Comparison of ENCODE assay signal across 13 cellular contexts in the genomic region with DNA sequence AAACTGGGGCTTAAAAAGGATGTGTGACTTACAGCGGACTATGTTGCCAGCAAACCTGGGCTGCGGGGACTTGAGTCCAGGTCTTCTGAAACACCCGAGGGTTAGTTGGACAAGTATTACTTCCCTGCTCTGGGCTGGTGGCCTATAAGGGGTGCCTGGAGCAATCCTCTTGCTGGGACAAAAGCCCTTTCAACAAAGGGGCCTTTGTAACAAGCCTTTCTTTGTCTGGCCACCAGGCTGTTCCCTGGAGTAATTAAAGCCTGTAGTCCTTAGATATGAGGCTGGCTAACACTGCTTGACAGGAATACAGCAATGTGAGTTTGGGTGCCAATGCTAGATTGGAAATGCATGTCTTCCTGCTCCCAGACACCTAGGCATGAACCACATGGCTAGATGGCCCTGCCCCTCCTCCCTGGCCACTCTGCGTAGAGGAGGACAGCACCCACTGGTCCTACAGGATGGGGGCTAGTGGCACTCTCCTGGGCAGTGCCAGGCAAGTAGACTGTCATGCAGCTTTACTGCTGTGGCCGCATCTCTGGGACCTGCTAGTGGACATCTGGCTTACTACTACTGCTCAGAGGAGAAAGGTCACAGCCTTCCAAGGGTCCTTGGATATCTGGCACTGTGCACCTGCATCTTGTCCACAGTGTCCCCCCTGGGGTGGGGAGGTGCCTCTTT.
DNase-seq lines count a peak whose midpoint lies in the region; ATAC-seq and TF ChIP-seq lines count a peak whose summit lies in the region.
"Had no signal": no experiment of that assay in that cellular context is flagged by ENCODE, and none has a peak within 500 bp of the region (broad histone marks: within the 10 kb centered on the region; RNA-seq: fewer than 3 reads in every experiment).

No MANE protein-coding gene starts in this region.

- intact Hi-C loops in PC-9 (cut with micrococcal nuclease; ENCODE audit: unreplicated experiment), result loop anchor here (10.0 kb wide), 1 partner anchor 130 kb away; no protein-coding TSS in a partner anchor

- H3K27ac Mint-ChIP-seq in GM23338 (no peak overlapping the region), osteocyte (ENCODE audit: unreplicated experiment) (no peak overlapping the region)

- peaks cover 2% of the 10 kb centered on the region; the same call in 1 of the 2 replicates for H3K9me2 ChIP-seq in GM23338 (ENCODE audit: insufficient read depth)
- no peaks in the 10 kb centered on the region for H3K9me2 ChIP-seq in PC-9 (ENCODE audit: insufficient read depth)

- no peaks in the 10 kb centered on the region for H3K36me3 ChIP-seq in GM23338 (ENCODE audit: insufficient read depth)
- H3K36me3 ChIP-seq in PC-9 (ENCODE audit: low read depth), result no peaks in the 10 kb centered on the region
- H3K36me3 ChIP-seq: neutrophil had no signal

- ATAC-seq in GM23338 (peak; percentile 87), foreskin keratinocyte (no peak), HG02571 (IDR thresholded peaks at IDR 0.05; ENCODE audit: unreplicated experiment) (no peak), GM18907 (IDR thresholded peaks at IDR 0.05; ENCODE audit: unreplicated experiment) (no peak)

- H4K20me1 ChIP-seq in GM23338 (replicated peaks; ENCODE audit: insufficient read depth) (no peaks in the 10 kb centered on the region), PC-9 (ENCODE audit: insufficient read depth) (no peaks in the 10 kb centered on the region)

- no peak overlapping the region for H3K4me3 ChIP-seq in GM23338
- H3K4me3 ChIP-seq in PC-9, result no peak overlapping the region

- H3K4me3 Mint-ChIP-seq in GM23338 (no peak overlapping the region), osteocyte (ENCODE audit: unreplicated experiment) (no peak overlapping the region)

- H3K36me3 Mint-ChIP-seq in GM23338 (ENCODE audit: low read depth), result no peaks in the 10 kb centered on the region
- no peaks in the 10 kb centered on the region for H3K36me3 Mint-ChIP-seq in osteocyte (ENCODE audit: unreplicated experiment)

- H3K79me2 ChIP-seq in GM23338 (replicated peaks; ENCODE audit: insufficient read depth) (no peaks in the 10 kb centered on the region), PC-9 (ENCODE audit: low read depth) (no peaks in the 10 kb centered on the region)

- H3K27me3 Mint-ChIP-seq in GM23338 (ENCODE audit: insufficient read depth, low read depth, poor library complexity) (peaks cover 2% of the 10 kb centered on the region), osteocyte (ENCODE audit: unreplicated experiment) (peaks cover 13% of the 10 kb centered on the region)

- peaks cover 11% of the 10 kb centered on the region for H3K4me1 Mint-ChIP-seq in GM23338
- peaks cover 8% of the 10 kb centered on the region for H3K4me1 Mint-ChIP-seq in osteocyte (ENCODE audit: unreplicated experiment)

- POLR2A ChIA-PET in PC-9 (lab: Charles Lee; ENCODE audit: unreplicated experiment), result no interaction called here

- no peaks in the 10 kb centered on the region for H3K9me3 ChIP-seq in PC-9 (ENCODE audit: insufficient read depth, low read depth)
- H3K9me3 ChIP-seq: neutrophil had no signal

- BruUV-seq in PC-9 (replicated peaks; lab: Mats Ljungman, UMichigan), result no TSS peak

- no peaks in the 10 kb centered on the region for H3F3A ChIP-seq in GM23338 (replicated peaks; ENCODE audit: low read depth)
- no peaks in the 10 kb centered on the region for H3F3A ChIP-seq in PC-9 (ENCODE audit: insufficient read depth, low read depth)

- peak overlapping the region; percentile 47; the same call in 1 of the 2 replicates for H2AFZ ChIP-seq in GM23338
- no peak overlapping the region for H2AFZ ChIP-seq in PC-9

- H3K4me1 ChIP-seq in GM23338 (ENCODE audit: insufficient read depth), result peaks cover 8% of the 10 kb centered on the region
- H3K4me1 ChIP-seq in foreskin keratinocyte, result no peaks in the 10 kb centered on the region
- no peaks in the 10 kb centered on the region; the same call in 1 of the 2 replicates for H3K4me1 ChIP-seq in PC-9 (replicated peaks; ENCODE audit: insufficient read depth)

- H3K27ac ChIP-seq in GM23338 (ENCODE audit: low read depth) (no peak overlapping the region), foreskin keratinocyte (no peak overlapping the region), PC-9 (no peak overlapping the region)
- H3K27ac ChIP-seq: neutrophil had no signal

- no peak overlapping the region for H3K4me2 ChIP-seq in GM23338
- H3K4me2 ChIP-seq in PC-9, result no peak overlapping the region

- H3K9me3 Mint-ChIP-seq in GM23338, result no peaks in the 10 kb centered on the region; the same call in 2 of the 3 replicates
- H3K9me3 Mint-ChIP-seq in osteocyte (ENCODE audit: unreplicated experiment), result no peaks in the 10 kb centered on the region

- no peaks in the 10 kb centered on the region for H3K27me3 ChIP-seq in GM23338 (ENCODE audit: insufficient read depth)
- H3K27me3 ChIP-seq in foreskin keratinocyte, result peaks cover 6% of the 10 kb centered on the region
- H3K27me3 ChIP-seq in PC-9 (ENCODE audit: insufficient read depth, low read depth), result no peaks in the 10 kb centered on the region
- H3K27me3 ChIP-seq: neutrophil had no signal

- CTCF ChIA-PET in PC-9 (lab: Charles Lee), result no interaction called here

- DNase-seq in GM23338 (ENCODE audit: low spot score) (peak; percentile 41), RKO (ENCODE audit: low spot score) (peak; percentile 8), foreskin keratinocyte (no peak), osteocyte (ENCODE audit: extremely low spot score, unreplicated experiment) (no peak), PC-9 (no peak)
- no peak for DNase-seq in NK-92 treated with Interleukin-12 subunit alpha and Interleukin-12 subunit beta, amount 100 ng/mL, for 24 hours (lab: John Stamatoyannopoulos, UW)
- DNase-seq: activated effector memory CD4-positive, alpha-beta T cell treated with Interleukin-2 at 50 U/mL for 16 hours; DND-41; MM.1S; OCI-M1 had no signal

- TF ChIP-seq CTCF in GM23338 (conservative IDR thresholded peaks at IDR 0.05; ENCODE audit: low read depth in 2 of 2) (peak; percentile 8 to 36; a peak in 2 of 4 replicates), foreskin keratinocyte (conservative IDR thresholded peaks at IDR 0.05) (peak; percentile 35), osteocyte (IDR thresholded peaks at IDR 0.05) (peak; percentile 12), PC-9 (conservative IDR thresholded peaks at IDR 0.05) (no peak)

TF ChIP-seq in GM23338, 12 proteins besides CTCF, POLR2A, EP300 and RAD21 (continues in another document):
- no peak for TF ChIP-seq STAT1 (IDR thresholded peaks at IDR 0.05; ENCODE audit: unreplicated experiment)
- no peak for TF ChIP-seq JUNB (IDR thresholded peaks at IDR 0.05; ENCODE audit: unreplicated experiment)
- no peak for TF ChIP-seq ZNF114 (CRISPR knock-in tag; IDR thresholded peaks at IDR 0.05)
- TF ChIP-seq EZH2 (IDR thresholded peaks at IDR 0.05; ENCODE audit: low read depth, unreplicated experiment), result no peak
- TF ChIP-seq ZNF331 (CRISPR knock-in tag; IDR thresholded peaks at IDR 0.05; ENCODE audit: low read depth), result no peak
- TF ChIP-seq POLR2AphosphoS5 (IDR thresholded peaks at IDR 0.05; ENCODE audit: low read depth), result no peak

Comparison
In these comparisons a context has a peak if more than half of its experiments do, and no peak if none do; other contexts are left out.
1. DNase-seq: peak in GM23338 (single experiment) and RKO (single experiment); none in foreskin keratinocyte (0 of 2), osteocyte (single experiment), NK-92 treated with Interleukin-12 subunit alpha and Interleukin-12 subunit beta, amount 100 ng/mL, for 24 hours (single experiment) and PC-9 (0 of 2).